ENCODE assay signal across 14 cellular contexts in genomic region chr5:179165421-179166170, GRCh38.
"Had no signal": no experiment of that assay in that cellular context is flagged by ENCODE, and none has a peak within 500 bp of the region (broad histone marks: within the 10 kb centered on the region; RNA-seq: fewer than 3 reads in every experiment).

No MANE protein-coding gene starts in this region.

- H3K9me3 ChIP-seq: ascending aorta, colonic mucosa, gastrocnemius medialis, ovary, thyroid gland, uterus had no signal

- H3K36me3 ChIP-seq: ascending aorta, colonic mucosa, gastrocnemius medialis, ovary, thyroid gland, uterus had no signal

- H3K4me3 ChIP-seq: ascending aorta, colonic mucosa, gastrocnemius medialis, ovary, SK-N-MC, thyroid gland, uterus had no signal

- H3K27me3 ChIP-seq: ascending aorta, colonic mucosa, ovary, thyroid gland, uterus had no signal

- DNase-seq: activated CD4-positive, alpha-beta T cell treated with anti-CD3 and anti-CD28 coated beads for 4 hours; activated CD8-positive, alpha-beta T cell treated with anti-CD3 and anti-CD28 coated beads, Interleukin-2, amount 10 ng/mL, durations not matched to agents 7 days and 5 days; colonic mucosa; effector memory CD4-positive, alpha-beta T cell; small intestine; T-helper 1 cell; thyroid gland had no signal

- ATAC-seq: activated CD8-positive, alpha-beta T cell treated with anti-CD3 and anti-CD28 coated beads, Interleukin-2, amount 10 ng/mL, durations not matched to agents 7 days and 5 days; gastrocnemius medialis had no signal

- H3K4me1 ChIP-seq: colonic mucosa, uterus had no signal

- H3K27ac ChIP-seq: ascending aorta, colonic mucosa, epithelial cell of prostate, gastrocnemius medialis, ovary, SK-N-MC, thyroid gland, uterus had no signal

- FAIRE-seq: bronchial epithelial cell, small intestine had no signal
